ENCODE assay signal across 3 cellular contexts in genomic region chrX:50514811-50515210, GRCh38. TPM values are rescaled to one million over a fixed set of nuclear protein-coding genes. Genes with fewer than 3 reads are reported as not detected.
"Had no signal": no experiment of that assay in that cellular context is flagged by ENCODE, and none has a peak within 500 bp of the region (broad histone marks: within the 10 kb centered on the region; RNA-seq: fewer than 3 reads in every experiment).

No MANE protein-coding gene starts in this region.

- DNase-seq: GDM1, GF-D8 had no signal

- ATAC-seq: GM12878 had no signal

RNA-seq across cellular contexts. Expression of gene DGKK, which starts 44.2 kb away (rescaled TPM):
- total RNA-seq: GM12878 had no signal
